1 cellular context compared by ENCODE assay signal in the genomic region with DNA sequence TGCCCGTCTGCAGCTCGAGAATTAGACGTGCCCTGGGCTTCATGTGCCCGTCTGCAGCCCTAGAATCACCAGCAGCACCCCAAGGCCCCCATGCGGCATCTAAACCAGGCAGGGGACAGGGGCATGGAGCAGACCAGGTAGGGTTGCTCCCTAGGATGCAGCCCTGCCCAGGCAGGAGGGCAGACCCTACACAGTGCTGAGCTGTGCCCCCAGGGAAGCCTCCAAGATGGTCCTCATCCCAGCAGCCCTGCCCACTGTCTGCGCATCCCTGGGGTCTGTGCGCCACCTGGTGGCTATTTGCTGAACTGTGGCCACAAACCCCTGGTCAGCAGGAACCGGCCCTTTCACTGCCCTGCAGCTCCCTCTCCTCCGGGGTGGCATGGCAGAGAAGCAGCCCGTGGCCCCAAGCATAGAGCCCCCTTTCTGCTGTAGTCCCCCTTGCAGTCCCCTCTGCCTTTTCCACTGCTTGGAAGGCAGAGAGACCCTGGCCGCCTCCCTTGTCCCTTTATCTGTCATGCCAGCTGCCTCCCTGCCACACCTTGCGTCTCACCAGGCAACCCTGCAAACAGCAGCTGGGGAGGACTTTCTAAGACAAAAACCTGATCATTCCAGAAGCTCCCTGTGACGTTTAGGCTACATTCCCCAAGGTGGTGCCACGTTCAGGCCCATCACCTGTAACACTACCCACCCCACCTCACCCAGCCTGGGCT.
TF ChIP-seq lines count a peak whose summit lies in the region.

No MANE protein-coding gene starts in this region.

TF ChIP-seq in K562, 482 proteins besides CTCF, POLR2A, EP300 and RAD21 (continued from another document):
- TF ChIP-seq, protein P1, sequence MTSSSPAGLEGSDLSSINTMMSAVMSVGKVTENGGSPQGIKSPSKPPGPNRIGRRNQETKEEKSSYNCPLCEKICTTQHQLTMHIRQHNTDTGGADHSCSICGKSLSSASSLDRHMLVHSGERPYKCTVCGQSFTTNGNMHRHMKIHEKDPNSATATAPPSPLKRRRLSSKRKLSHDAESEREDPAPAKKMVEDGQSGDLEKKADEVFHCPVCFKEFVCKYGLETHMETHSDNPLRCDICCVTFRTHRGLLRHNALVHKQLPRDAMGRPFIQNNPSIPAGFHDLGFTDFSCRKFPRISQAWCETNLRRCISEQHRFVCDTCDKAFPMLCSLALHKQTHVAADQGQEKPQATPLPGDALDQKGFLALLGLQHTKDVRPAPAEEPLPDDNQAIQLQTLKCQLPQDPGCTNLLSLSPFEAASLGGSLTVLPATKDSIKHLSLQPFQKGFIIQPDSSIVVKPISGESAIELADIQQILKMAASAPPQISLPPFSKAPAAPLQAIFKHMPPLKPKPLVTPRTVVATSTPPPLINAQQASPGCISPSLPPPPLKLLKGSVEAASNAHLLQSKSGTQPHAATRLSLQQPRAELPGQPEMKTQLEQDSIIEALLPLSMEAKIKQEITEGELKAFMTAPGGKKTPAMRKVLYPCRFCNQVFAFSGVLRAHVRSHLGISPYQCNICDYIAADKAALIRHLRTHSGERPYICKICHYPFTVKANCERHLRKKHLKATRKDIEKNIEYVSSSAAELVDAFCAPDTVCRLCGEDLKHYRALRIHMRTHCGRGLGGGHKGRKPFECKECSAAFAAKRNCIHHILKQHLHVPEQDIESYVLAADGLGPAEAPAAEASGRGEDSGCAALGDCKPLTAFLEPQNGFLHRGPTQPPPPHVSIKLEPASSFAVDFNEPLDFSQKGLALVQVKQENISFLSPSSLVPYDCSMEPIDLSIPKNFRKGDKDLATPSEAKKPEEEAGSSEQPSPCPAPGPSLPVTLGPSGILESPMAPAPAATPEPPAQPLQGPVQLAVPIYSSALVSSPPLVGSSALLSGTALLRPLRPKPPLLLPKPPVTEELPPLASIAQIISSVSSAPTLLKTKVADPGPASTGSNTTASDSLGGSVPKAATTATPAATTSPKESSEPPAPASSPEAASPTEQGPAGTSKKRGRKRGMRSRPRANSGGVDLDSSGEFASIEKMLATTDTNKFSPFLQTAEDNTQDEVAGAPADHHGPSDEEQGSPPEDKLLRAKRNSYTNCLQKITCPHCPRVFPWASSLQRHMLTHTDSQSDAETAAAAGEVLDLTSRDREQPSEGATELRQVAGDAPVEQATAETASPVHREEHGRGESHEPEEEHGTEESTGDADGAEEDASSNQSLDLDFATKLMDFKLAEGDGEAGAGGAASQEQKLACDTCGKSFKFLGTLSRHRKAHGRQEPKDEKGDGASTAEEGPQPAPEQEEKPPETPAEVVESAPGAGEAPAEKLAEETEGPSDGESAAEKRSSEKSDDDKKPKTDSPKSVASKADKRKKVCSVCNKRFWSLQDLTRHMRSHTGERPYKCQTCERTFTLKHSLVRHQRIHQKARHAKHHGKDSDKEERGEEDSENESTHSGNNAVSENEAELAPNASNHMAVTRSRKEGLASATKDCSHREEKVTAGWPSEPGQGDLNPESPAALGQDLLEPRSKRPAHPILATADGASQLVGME (CRISPR knock-in tag; IDR thresholded peaks at IDR 0.05) = 0 out of 2 replicates have a peak, but pooled peaks have one; percentile 18
- TF ChIP-seq HDGF (IDR thresholded peaks at IDR 0.05) = 0 out of 2 replicates have a peak, but pooled peaks have one; percentile 31
- peak; percentile 81 for TF ChIP-seq CC2D1A (IDR thresholded peaks at IDR 0.05)
- 0 out of 2 replicates have a peak, but pooled peaks have one; percentile 31 for TF ChIP-seq ESRRA (IDR thresholded peaks at IDR 0.05; ENCODE audit: borderline replicate concordance, low read depth)
- no peak for TF ChIP-seq PCBP1 (IDR thresholded peaks at IDR 0.05; ENCODE audit: low read depth, low read length, poor library complexity, severe bottlenecking)
- TF ChIP-seq, protein P2, sequence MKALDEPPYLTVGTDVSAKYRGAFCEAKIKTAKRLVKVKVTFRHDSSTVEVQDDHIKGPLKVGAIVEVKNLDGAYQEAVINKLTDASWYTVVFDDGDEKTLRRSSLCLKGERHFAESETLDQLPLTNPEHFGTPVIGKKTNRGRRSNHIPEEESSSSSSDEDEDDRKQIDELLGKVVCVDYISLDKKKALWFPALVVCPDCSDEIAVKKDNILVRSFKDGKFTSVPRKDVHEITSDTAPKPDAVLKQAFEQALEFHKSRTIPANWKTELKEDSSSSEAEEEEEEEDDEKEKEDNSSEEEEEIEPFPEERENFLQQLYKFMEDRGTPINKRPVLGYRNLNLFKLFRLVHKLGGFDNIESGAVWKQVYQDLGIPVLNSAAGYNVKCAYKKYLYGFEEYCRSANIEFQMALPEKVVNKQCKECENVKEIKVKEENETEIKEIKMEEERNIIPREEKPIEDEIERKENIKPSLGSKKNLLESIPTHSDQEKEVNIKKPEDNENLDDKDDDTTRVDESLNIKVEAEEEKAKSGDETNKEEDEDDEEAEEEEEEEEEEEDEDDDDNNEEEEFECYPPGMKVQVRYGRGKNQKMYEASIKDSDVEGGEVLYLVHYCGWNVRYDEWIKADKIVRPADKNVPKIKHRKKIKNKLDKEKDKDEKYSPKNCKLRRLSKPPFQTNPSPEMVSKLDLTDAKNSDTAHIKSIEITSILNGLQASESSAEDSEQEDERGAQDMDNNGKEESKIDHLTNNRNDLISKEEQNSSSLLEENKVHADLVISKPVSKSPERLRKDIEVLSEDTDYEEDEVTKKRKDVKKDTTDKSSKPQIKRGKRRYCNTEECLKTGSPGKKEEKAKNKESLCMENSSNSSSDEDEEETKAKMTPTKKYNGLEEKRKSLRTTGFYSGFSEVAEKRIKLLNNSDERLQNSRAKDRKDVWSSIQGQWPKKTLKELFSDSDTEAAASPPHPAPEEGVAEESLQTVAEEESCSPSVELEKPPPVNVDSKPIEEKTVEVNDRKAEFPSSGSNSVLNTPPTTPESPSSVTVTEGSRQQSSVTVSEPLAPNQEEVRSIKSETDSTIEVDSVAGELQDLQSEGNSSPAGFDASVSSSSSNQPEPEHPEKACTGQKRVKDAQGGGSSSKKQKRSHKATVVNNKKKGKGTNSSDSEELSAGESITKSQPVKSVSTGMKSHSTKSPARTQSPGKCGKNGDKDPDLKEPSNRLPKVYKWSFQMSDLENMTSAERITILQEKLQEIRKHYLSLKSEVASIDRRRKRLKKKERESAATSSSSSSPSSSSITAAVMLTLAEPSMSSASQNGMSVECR (CRISPR knock-in tag; IDR thresholded peaks at IDR 0.05) = 0 out of 2 replicates have a peak, but pooled peaks have one; percentile 39
- peak; percentile 88 for TF ChIP-seq ARID2 (IDR thresholded peaks at IDR 0.05)
- TF ChIP-seq, protein P3, sequence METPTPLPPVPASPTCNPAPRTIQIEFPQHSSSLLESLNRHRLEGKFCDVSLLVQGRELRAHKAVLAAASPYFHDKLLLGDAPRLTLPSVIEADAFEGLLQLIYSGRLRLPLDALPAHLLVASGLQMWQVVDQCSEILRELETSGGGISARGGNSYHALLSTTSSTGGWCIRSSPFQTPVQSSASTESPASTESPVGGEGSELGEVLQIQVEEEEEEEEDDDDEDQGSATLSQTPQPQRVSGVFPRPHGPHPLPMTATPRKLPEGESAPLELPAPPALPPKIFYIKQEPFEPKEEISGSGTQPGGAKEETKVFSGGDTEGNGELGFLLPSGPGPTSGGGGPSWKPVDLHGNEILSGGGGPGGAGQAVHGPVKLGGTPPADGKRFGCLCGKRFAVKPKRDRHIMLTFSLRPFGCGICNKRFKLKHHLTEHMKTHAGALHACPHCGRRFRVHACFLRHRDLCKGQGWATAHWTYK (CRISPR knock-in tag; IDR thresholded peaks at IDR 0.05) = no peak
- TF ChIP-seq, protein P4, sequence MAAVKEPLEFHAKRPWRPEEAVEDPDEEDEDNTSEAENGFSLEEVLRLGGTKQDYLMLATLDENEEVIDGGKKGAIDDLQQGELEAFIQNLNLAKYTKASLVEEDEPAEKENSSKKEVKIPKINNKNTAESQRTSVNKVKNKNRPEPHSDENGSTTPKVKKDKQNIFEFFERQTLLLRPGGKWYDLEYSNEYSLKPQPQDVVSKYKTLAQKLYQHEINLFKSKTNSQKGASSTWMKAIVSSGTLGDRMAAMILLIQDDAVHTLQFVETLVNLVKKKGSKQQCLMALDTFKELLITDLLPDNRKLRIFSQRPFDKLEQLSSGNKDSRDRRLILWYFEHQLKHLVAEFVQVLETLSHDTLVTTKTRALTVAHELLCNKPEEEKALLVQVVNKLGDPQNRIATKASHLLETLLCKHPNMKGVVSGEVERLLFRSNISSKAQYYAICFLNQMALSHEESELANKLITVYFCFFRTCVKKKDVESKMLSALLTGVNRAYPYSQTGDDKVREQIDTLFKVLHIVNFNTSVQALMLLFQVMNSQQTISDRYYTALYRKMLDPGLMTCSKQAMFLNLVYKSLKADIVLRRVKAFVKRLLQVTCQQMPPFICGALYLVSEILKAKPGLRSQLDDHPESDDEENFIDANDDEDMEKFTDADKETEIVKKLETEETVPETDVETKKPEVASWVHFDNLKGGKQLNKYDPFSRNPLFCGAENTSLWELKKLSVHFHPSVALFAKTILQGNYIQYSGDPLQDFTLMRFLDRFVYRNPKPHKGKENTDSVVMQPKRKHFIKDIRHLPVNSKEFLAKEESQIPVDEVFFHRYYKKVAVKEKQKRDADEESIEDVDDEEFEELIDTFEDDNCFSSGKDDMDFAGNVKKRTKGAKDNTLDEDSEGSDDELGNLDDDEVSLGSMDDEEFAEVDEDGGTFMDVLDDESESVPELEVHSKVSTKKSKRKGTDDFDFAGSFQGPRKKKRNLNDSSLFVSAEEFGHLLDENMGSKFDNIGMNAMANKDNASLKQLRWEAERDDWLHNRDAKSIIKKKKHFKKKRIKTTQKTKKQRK (IDR thresholded peaks at IDR 0.05; ENCODE audit: borderline replicate concordance, low read depth, low read length) = no peak
- no peak for TF ChIP-seq POLR2H (tag; IDR thresholded peaks at IDR 0.05; ENCODE audit: low read depth)
